In the genomic region with DNA sequence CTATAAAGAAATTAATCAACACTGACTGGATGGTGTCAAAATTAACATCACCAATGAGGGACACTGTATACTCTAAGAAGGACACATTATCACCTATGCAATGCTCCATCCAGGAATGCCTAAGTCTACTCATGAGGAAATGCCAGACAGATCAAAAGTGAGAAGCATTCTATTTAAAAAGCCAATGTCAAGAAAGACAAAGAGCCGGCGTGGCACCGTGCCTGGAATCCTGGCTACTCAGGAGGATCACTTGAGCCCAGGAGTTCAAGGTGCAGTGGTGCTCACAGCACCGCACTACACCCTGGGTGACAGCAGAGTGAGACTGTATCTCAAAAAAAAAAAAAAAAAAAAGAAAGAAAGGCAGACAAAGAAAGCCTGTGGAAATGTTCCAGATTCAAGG, we compare ENCODE assay signal across 18 cellular contexts. TPM values are rescaled to one million over a fixed set of nuclear protein-coding genes. Genes with fewer than 3 reads are reported as not detected.
DNase-seq lines count a peak whose midpoint lies in the region; ATAC-seq and FAIRE-seq lines count a peak whose summit lies in the region.
"Had no signal": no experiment of that assay in that cellular context is flagged by ENCODE, and none has a peak within 500 bp of the region (broad histone marks: within the 10 kb centered on the region; RNA-seq: fewer than 3 reads in every experiment).

No MANE protein-coding gene starts in this region.

- H3K9me3 Mint-ChIP-seq in immature natural killer cell: no peaks in the 10 kb centered on the region
- H3K9me3 Mint-ChIP-seq in activated CD4-positive, alpha-beta memory T cell treated with anti-CD3 and anti-CD28 coated beads for 36 hours: no peaks in the 10 kb centered on the region
- H3K9me3 Mint-ChIP-seq: activated naive CD4-positive, alpha-beta T cell treated with anti-CD3 and anti-CD28 coated beads for 36 hours had no signal

- POLR2A ChIA-PET in activated CD4-positive, alpha-beta memory T cell treated with anti-CD3 and anti-CD28 coated beads for 36 hours (lab: Charles Lee): no interaction called here

- peaks cover 6 to 7% of the 10 kb centered on the region in 2 experiments for H3K4me1 ChIP-seq in trophoblast cell (ENCODE audit: control insufficient read depth in 1 of 2, insufficient read depth in 2 of 2, low read length in 2 of 2)

- no peak overlapping the region for H3K23ac ChIP-seq in trophoblast cell (ENCODE audit: low read length)

- no peak overlapping the region for H3K14ac ChIP-seq in trophoblast cell (ENCODE audit: low read length)

- H3K79me1 ChIP-seq in trophoblast cell (ENCODE audit: low read length): peaks cover 7% of the 10 kb centered on the region

- H3K4me3 Mint-ChIP-seq in immature natural killer cell: no peak overlapping the region
- no peak overlapping the region for H3K4me3 Mint-ChIP-seq in activated CD4-positive, alpha-beta memory T cell treated with anti-CD3 and anti-CD28 coated beads for 36 hours
- H3K4me3 Mint-ChIP-seq: activated CD8-positive, alpha-beta memory T cell treated with anti-CD3 and anti-CD28 coated beads, Interleukin-2, amount 10 ng/mL, durations not matched to agents 7 days and 5 days; activated naive CD4-positive, alpha-beta T cell treated with anti-CD3 and anti-CD28 coated beads for 36 hours had no signal

- peak overlapping the region; percentile 49 for H3K27ac ChIP-seq in trophoblast cell (ENCODE audit: low read depth, low read length)
- H3K27ac ChIP-seq: BLaER1 treated with 17β-estradiol and CSF1 and Interleukin-3, amounts not matched to agents 10 nM and 100 nM; VCaP had no signal

- H3K27ac Mint-ChIP-seq in immature natural killer cell: peak overlapping the region in 1 of 6 donors; percentile 45
- H3K27ac Mint-ChIP-seq in activated CD4-positive, alpha-beta memory T cell treated with anti-CD3 and anti-CD28 coated beads for 36 hours: no peak overlapping the region
- H3K27ac Mint-ChIP-seq: activated CD8-positive, alpha-beta memory T cell treated with anti-CD3 and anti-CD28 coated beads, Interleukin-2, amount 10 ng/mL, durations not matched to agents 7 days and 5 days; activated naive CD4-positive, alpha-beta T cell treated with anti-CD3 and anti-CD28 coated beads for 36 hours had no signal

- DNase-seq in ELR (ENCODE audit: low read depth) (peak; percentile 8), RCC 7860 (ENCODE audit: low spot score) (peak; percentile 73), trophoblast cell (no peak), hepatic stellate cell (ENCODE audit: low spot score) (no peak), NCI-H1436 treated with DMSO at 0.1 percent for 48 hours (lab: John Stamatoyannopoulos, UW) (no peak), immature natural killer cell (no peak)
- DNase-seq in activated CD4-positive, alpha-beta memory T cell treated with anti-CD3 and anti-CD28 coated beads for 36 hours: no peak
- DNase-seq: activated CD8-positive, alpha-beta memory T cell treated with anti-CD3 and anti-CD28 coated beads, Interleukin-2, amount 10 ng/mL, durations not matched to agents 7 days and 5 days; activated naive CD4-positive, alpha-beta T cell treated with anti-CD3 and anti-CD28 coated beads for 36 hours; GDM1; NCI-H1417 treated with DMSO at 0.1 percent for 48 hours; NCI-H526 treated with DMSO at 0.1 percent for 48 hours; stimulated activated CD4-positive, alpha-beta T cell treated with anti-CD3 and anti-CD28 coated beads, Interleukin-2, amount 100 ng/mL, for 48 hours had no signal

- no peak overlapping the region for H4K8ac ChIP-seq in trophoblast cell (ENCODE audit: low read depth, low read length)

- H4K12ac ChIP-seq in trophoblast cell (ENCODE audit: low read depth, low read length): no peak overlapping the region

- no peaks in the 10 kb centered on the region for H3K9me3 ChIP-seq in trophoblast cell (ENCODE audit: insufficient read depth, low read depth, low read length)
- H3K9me3 ChIP-seq: BLaER1 treated with 17β-estradiol and CSF1 and Interleukin-3, amounts not matched to agents 10 nM and 100 nM had no signal

- peak; percentile 68 for ATAC-seq in esophagus mucosa
- ATAC-seq: activated CD8-positive, alpha-beta memory T cell treated with anti-CD3 and anti-CD28 coated beads, Interleukin-2, amount 10 ng/mL, durations not matched to agents 7 days and 5 days had no signal

- no peaks in the 10 kb centered on the region for H3K79me2 ChIP-seq in trophoblast cell (ENCODE audit: control insufficient read depth, insufficient read depth, low read length, poor library complexity)

- H3K36me3 Mint-ChIP-seq in immature natural killer cell: peaks cover 6 to 14% (median 8%) of the 10 kb centered on the region in 3 donors
- peaks cover 5% of the 10 kb centered on the region for H3K36me3 Mint-ChIP-seq in activated CD4-positive, alpha-beta memory T cell treated with anti-CD3 and anti-CD28 coated beads for 36 hours

- H2AFZ ChIP-seq in trophoblast cell (ENCODE audit: insufficient read depth, low read length, poor library complexity): no peak overlapping the region

- H3K4me3 ChIP-seq in trophoblast cell (ENCODE audit: low read depth, low read length): no peak overlapping the region
- H3K4me3 ChIP-seq: BLaER1 treated with 17β-estradiol and CSF1 and Interleukin-3, amounts not matched to agents 10 nM and 100 nM had no signal

- no peaks in the 10 kb centered on the region for H3K27me3 Mint-ChIP-seq in immature natural killer cell (ENCODE audit: low read depth in 3 of 3)
- H3K27me3 Mint-ChIP-seq in activated CD4-positive, alpha-beta memory T cell treated with anti-CD3 and anti-CD28 coated beads for 36 hours: no peaks in the 10 kb centered on the region
- H3K27me3 Mint-ChIP-seq: activated CD8-positive, alpha-beta memory T cell treated with anti-CD3 and anti-CD28 coated beads, Interleukin-2, amount 10 ng/mL, durations not matched to agents 7 days and 5 days had no signal

- no peak overlapping the region for H3K18ac ChIP-seq in trophoblast cell (ENCODE audit: low read length)

- H3K9ac ChIP-seq in trophoblast cell (ENCODE audit: low read length): no peak overlapping the region
- H3K9ac ChIP-seq: BLaER1 treated with 17β-estradiol and CSF1 and Interleukin-3, amounts not matched to agents 10 nM and 100 nM had no signal

- no peak overlapping the region for H4K91ac ChIP-seq in trophoblast cell (ENCODE audit: low read depth, low read length)

- H3K27me3 ChIP-seq in trophoblast cell (ENCODE audit: insufficient read depth, low read length): no peaks in the 10 kb centered on the region
- H3K27me3 ChIP-seq: BLaER1 treated with 17β-estradiol and CSF1 and Interleukin-3, amounts not matched to agents 10 nM and 100 nM had no signal

- WGBS in trophoblast cell (ENCODE audit: extremely low coverage, insufficient coverage, insufficient read length): no CpG with 5 or more reads among the region's 4 CpGs

- CTCF ChIA-PET in activated CD4-positive, alpha-beta memory T cell treated with anti-CD3 and anti-CD28 coated beads for 36 hours (lab: Charles Lee): no interaction called here

- intact Hi-C loops in activated CD4-positive, alpha-beta memory T cell treated with anti-CD3 and anti-CD28 coated beads for 36 hours (cut with micrococcal nuclease): no loop called here

- no peak overlapping the region for H2BK5ac ChIP-seq in trophoblast cell (ENCODE audit: low read depth, low read length, poor library complexity)

- no peak overlapping the region for H3K4me2 ChIP-seq in trophoblast cell (ENCODE audit: low read length)
- H3K4me2 ChIP-seq: BLaER1 treated with 17β-estradiol and CSF1 and Interleukin-3, amounts not matched to agents 10 nM and 100 nM had no signal

- FAIRE-seq in RCC 7860 (lab: Jason Lieb, UNC): peak; percentile 88
- FAIRE-seq: colon, GM18507 had no signal

- no peak overlapping the region for H2BK120ac ChIP-seq in trophoblast cell (ENCODE audit: insufficient read depth, low read length, poor library complexity)

- H3K4ac ChIP-seq in trophoblast cell (ENCODE audit: low read depth, low read length): peak overlapping the region; percentile 64

- no peaks in the 10 kb centered on the region for H3K36me3 ChIP-seq in trophoblast cell (ENCODE audit: control insufficient read depth in 1 of 2, insufficient read depth in 2 of 2, low read length in 2 of 2)

- H3K4me1 Mint-ChIP-seq in immature natural killer cell: no peaks in the 10 kb centered on the region
- peaks cover 13% of the 10 kb centered on the region for H3K4me1 Mint-ChIP-seq in activated CD4-positive, alpha-beta memory T cell treated with anti-CD3 and anti-CD28 coated beads for 36 hours (ENCODE audit: low read depth)

- no peak overlapping the region for H2BK12ac ChIP-seq in trophoblast cell (ENCODE audit: low read length)

- no peak overlapping the region for H2AK5ac ChIP-seq in trophoblast cell (ENCODE audit: low read length)

RNA-seq across cellular contexts. Expression of gene ANAPC16, which starts 45.5 kb away (rescaled TPM):
- 64.4 TPM for total RNA-seq in esophagus mucosa
- 51.1 and 52.7 TPM in 2 replicates for polyA plus RNA-seq in trophoblast cell (2013)
- 100 to 1,000 TPM; 291 to 366 (median 328) TPM for polyA plus RNA-seq in immature natural killer cell
- 100 to 1,000 TPM; 119 to 122 TPM for total RNA-seq in activated CD4-positive, alpha-beta memory T cell treated with anti-CD3 and anti-CD28 coated beads for 36 hours

RNA-seq across cellular contexts. Expression of gene ASCC1, which starts 45.8 kb away (rescaled TPM):
- 23.5 TPM for total RNA-seq in esophagus mucosa
- polyA plus RNA-seq in trophoblast cell (2013): 33.6 and 35.4 TPM in 2 replicates
- polyA plus RNA-seq in immature natural killer cell: 10 to 100 TPM; 36.9 to 57.6 (median 40.5) TPM
- 10 to 100 TPM; 50.9 to 52.5 TPM for total RNA-seq in activated CD4-positive, alpha-beta memory T cell treated with anti-CD3 and anti-CD28 coated beads for 36 hours

Comparison
In these comparisons a context has a peak if more than half of its experiments do, and no peak if none do; other contexts are left out.
1. DNase-seq: peak in ELR (single experiment) and RCC 7860 (single experiment); none in trophoblast cell (0 of 2), hepatic stellate cell (single experiment), NCI-H1436 treated with DMSO at 0.1 percent for 48 hours (single experiment), immature natural killer cell (0 of 3) and activated CD4-positive, alpha-beta memory T cell treated with anti-CD3 and anti-CD28 coated beads for 36 hours (single experiment).